In genomic region chr13:114282143-114282685, GRCh38 we compare ENCODE assay signal across 1 cellular context.
TF ChIP-seq lines count a peak whose summit lies in the region.

No MANE protein-coding gene starts in this region.

TF ChIP-seq in GM23338, 12 proteins besides CTCF, POLR2A, EP300 and RAD21 (continued from another document):
- TF ChIP-seq ETS1 (IDR thresholded peaks at IDR 0.05) = no peak
- TF ChIP-seq CREB1 (CRISPR knock-in tag; IDR thresholded peaks at IDR 0.05; ENCODE audit: low read depth) = no peak
- TF ChIP-seq EZH2phosphoT487 (IDR thresholded peaks at IDR 0.05; ENCODE audit: unreplicated experiment) = no peak
- TF ChIP-seq REST (IDR thresholded peaks at IDR 0.05; ENCODE audit: unreplicated experiment) = no peak
- TF ChIP-seq STAT1 (IDR thresholded peaks at IDR 0.05; ENCODE audit: unreplicated experiment) = no peak
- TF ChIP-seq ZNF331 (CRISPR knock-in tag; IDR thresholded peaks at IDR 0.05; ENCODE audit: low read depth) = no peak
- TF ChIP-seq ZNF114 (CRISPR knock-in tag; IDR thresholded peaks at IDR 0.05) = no peak
- no peak for TF ChIP-seq JUNB (IDR thresholded peaks at IDR 0.05; ENCODE audit: unreplicated experiment)
